Comparison of ENCODE assay signal across 15 cellular contexts in genomic region chr6:100455230-100456124, GRCh38. TPM values are rescaled to one million over a fixed set of nuclear protein-coding genes. Genes with fewer than 3 reads are reported as not detected.
DNase-seq lines count a peak whose midpoint lies in the region; ATAC-seq and TF ChIP-seq lines count a peak whose summit lies in the region.
"Had no signal": no experiment of that assay in that cellular context is flagged by ENCODE, and none has a peak within 500 bp of the region (broad histone marks: within the 10 kb centered on the region; RNA-seq: fewer than 3 reads in every experiment).

No MANE protein-coding gene starts in this region.

- peaks cover 10% of the 10 kb centered on the region for H3K9me3 Mint-ChIP-seq in activated naive CD4-positive, alpha-beta T cell treated with anti-CD3 and anti-CD28 coated beads, Interleukin-2, amount 50 U/mL, for 24 hours
- H3K9me3 Mint-ChIP-seq in IgD-negative memory B cell: peaks cover 0 to 27% (median 19%) of the 10 kb centered on the region in 3 donors

- no peak overlapping the region for H3K4me3 Mint-ChIP-seq in activated naive CD4-positive, alpha-beta T cell treated with anti-CD3 and anti-CD28 coated beads, Interleukin-2, amount 50 U/mL, for 24 hours
- H3K4me3 Mint-ChIP-seq in IgD-negative memory B cell: peak overlapping the region in 2 of 4 donors; percentile 52 to 83

- TF ChIP-seq CTCF in transverse colon (IDR thresholded peaks at IDR 0.05): no peak

- no peak for DNase-seq in activated naive CD4-positive, alpha-beta T cell (lab: John Stamatoyannopoulos, UW)
- peak; percentile 28 for DNase-seq in transverse colon
- DNase-seq in stimulated activated CD4-positive, alpha-beta T cell treated with anti-CD3 and anti-CD28 coated beads, Interleukin-2, amount 100 ng/mL, for 24 hours: no peak
- DNase-seq: activated CD8-positive, alpha-beta memory T cell treated with anti-CD3 and anti-CD28 coated beads for 24 hours; upper lobe of right lung had no signal

- H3K4me3 ChIP-seq in iPS-18c (ENCODE audit: insufficient read depth, low read depth, low read length) (peak overlapping the region; percentile 47), transverse colon (peak overlapping the region in 1 of 4 donors; percentile 34)
- H3K4me3 ChIP-seq: ascending aorta, BLaER1, SJSA1, upper lobe of right lung had no signal

- H3K27ac Mint-ChIP-seq in activated naive CD4-positive, alpha-beta T cell treated with anti-CD3 and anti-CD28 coated beads, Interleukin-2, amount 50 U/mL, for 24 hours: peak overlapping the region; percentile 30
- H3K27ac Mint-ChIP-seq in IgD-negative memory B cell: peak overlapping the region; percentile 70 to 92 (median 85)

- H3K36me3 ChIP-seq in transverse colon: no peaks in the 10 kb centered on the region
- H3K36me3 ChIP-seq: ascending aorta, BLaER1, upper lobe of right lung had no signal

- WGBS in transverse colon (ENCODE audit: low coverage in 1 of 2), 2 donors: 8 to 15% methylated on average over 7 to 53 of the region's 54 CpGs

- in situ Hi-C loops in transverse colon (cut with MboI; ENCODE audit: low pct_ligation_motif_present in 1 of 4, low pct_unique_long_range_greater_than_20kb in 1 of 4, low sequenced_read_pairs in 3 of 4): no loop called here

- peaks cover 52% of the 10 kb centered on the region for H3K27me3 Mint-ChIP-seq in activated naive CD4-positive, alpha-beta T cell treated with anti-CD3 and anti-CD28 coated beads, Interleukin-2, amount 50 U/mL, for 24 hours
- peaks cover 58% of the 10 kb centered on the region for H3K27me3 Mint-ChIP-seq in IgD-negative memory B cell

- TF ChIP-seq EP300 in transverse colon (IDR thresholded peaks at IDR 0.05; ENCODE audit: low read depth): no peak

- H3K4me1 Mint-ChIP-seq in activated naive CD4-positive, alpha-beta T cell treated with anti-CD3 and anti-CD28 coated beads, Interleukin-2, amount 50 U/mL, for 24 hours: no peaks in the 10 kb centered on the region
- peaks cover 0 to 5% (median 3%) of the 10 kb centered on the region in 3 donors for H3K4me1 Mint-ChIP-seq in IgD-negative memory B cell

- H3K9me3 ChIP-seq in iPS-18c (ENCODE audit: control insufficient read depth, insufficient read depth, low read length) (no peaks in the 10 kb centered on the region), transverse colon (no peaks in the 10 kb centered on the region)
- H3K9me3 ChIP-seq: ascending aorta, SJSA1, upper lobe of right lung had no signal

- peaks cover 9% of the 10 kb centered on the region for H3K36me3 Mint-ChIP-seq in activated naive CD4-positive, alpha-beta T cell treated with anti-CD3 and anti-CD28 coated beads, Interleukin-2, amount 50 U/mL, for 24 hours
- peaks cover 1% of the 10 kb centered on the region for H3K36me3 Mint-ChIP-seq in IgD-negative memory B cell

- peaks cover 0 to 20% (median 4%) of the 10 kb centered on the region in 4 donors for H3K4me1 ChIP-seq in transverse colon
- H3K4me1 ChIP-seq: BLaER1, SJSA1, upper lobe of right lung had no signal

- peaks cover 99% of the 10 kb centered on the region for H3K27me3 ChIP-seq in transverse colon
- H3K27me3 ChIP-seq: SJSA1 had no signal

- TF ChIP-seq POLR2A in transverse colon (IDR thresholded peaks at IDR 0.05): no peak

- no peak overlapping the region for H3K27ac ChIP-seq in transverse colon
- H3K27ac ChIP-seq: ascending aorta, BLaER1, SJSA1, upper lobe of right lung had no signal

- intact Hi-C loops in transverse colon (cut with DNase I; ENCODE audit: low total_unique reads): no loop called here

- ATAC-seq in GM21717 (IDR thresholded peaks at IDR 0.05; ENCODE audit: unreplicated experiment) (no peak), HG02798 (IDR thresholded peaks at IDR 0.05; ENCODE audit: poor library complexity, unreplicated experiment) (no peak)
- ATAC-seq: upper lobe of right lung had no signal

RNA-seq across cellular contexts. Expression of gene SIM1, which starts 9.2 kb away (rescaled TPM):
- not detected for polyA plus RNA-seq in IgD-negative memory B cell
- not detected for total RNA-seq in transverse colon
- total RNA-seq: ascending aorta, NCI-H460, upper lobe of right lung had no signal
- polyA plus RNA-seq: keratinocyte had no signal
